ENCODE assay signal across 21 cellular contexts in genomic region chr9:134335490-134336173, GRCh38. TPM values are rescaled to one million over a fixed set of nuclear protein-coding genes. Genes with fewer than 3 reads are reported as not detected.
DNase-seq lines count a peak whose midpoint lies in the region; ATAC-seq, FAIRE-seq and TF ChIP-seq lines count a peak whose summit lies in the region.
"Had no signal": no experiment of that assay in that cellular context is flagged by ENCODE, and none has a peak within 500 bp of the region (broad histone marks: within the 10 kb centered on the region; RNA-seq: fewer than 3 reads in every experiment).

No MANE protein-coding gene starts in this region.

- no peaks in the 10 kb centered on the region for H3K27me3 Mint-ChIP-seq in dendritic cell treated with granulocyte-macrophage colony-stimulating factor and Interleukin-4, amounts not matched to agents 40 ng/mL and 50 ng/mL, for 4 days

- 23% methylated on average over 7 of the region's 18 CpGs for WGBS in right lobe of liver (ENCODE audit: insufficient coverage, low coverage, low lambda C conversion rate, missing lambda C conversion rate)
- 28 to 62% (median 39%) methylated on average over 15 to 18 of the region's 18 CpGs for WGBS in small intestine, 3 donors

- CTCF ChIA-PET in HCT116 (lab: Charles Lee): no interaction called here

- H3K9me3 Mint-ChIP-seq in dendritic cell treated with granulocyte-macrophage colony-stimulating factor and Interleukin-4, amounts not matched to agents 40 ng/mL and 50 ng/mL, for 4 days: no peaks in the 10 kb centered on the region
- H3K9me3 Mint-ChIP-seq: activated naive CD8-positive, alpha-beta T cell treated with anti-CD3 and anti-CD28 coated beads, Interleukin-2, amount 10 ng/mL, durations not matched to agents 7 days and 5 days; neural crest cell; WTC11 had no signal

- TF ChIP-seq POLR2A in HCT116 (IDR thresholded peaks at IDR 0.05; ENCODE audit: borderline replicate concordance, extremely low read depth, insufficient read depth, insufficient read length): no peak
- no peak for TF ChIP-seq POLR2A in right lobe of liver (IDR thresholded peaks at IDR 0.05)

- no peak for FAIRE-seq in small intestine (lab: Jason Lieb, UNC)
- FAIRE-seq: GM12891 had no signal

- peaks cover 97% of the 10 kb centered on the region for H3K79me2 ChIP-seq in HCT116 (ENCODE audit: insufficient read depth, low read length)
- H3K79me2 ChIP-seq in Karpas-422 (ENCODE audit: low read length): no peaks in the 10 kb centered on the region

- H3K4me3 ChIP-seq in HCT116 (replicated peaks in 1 of 2; ENCODE audit: low read depth in 1 of 2, low read length in 2 of 2): no peak overlapping the region
- H3K4me3 ChIP-seq in right lobe of liver: peak overlapping the region; percentile 0 to 54 (median 47)
- H3K4me3 ChIP-seq in small intestine (ENCODE audit: low read depth in 1 of 2, low read length in 2 of 2): no peak overlapping the region
- H3K4me3 ChIP-seq in Karpas-422 (ENCODE audit: low read length): no peak overlapping the region
- no peak overlapping the region for H3K4me3 ChIP-seq in SJCRH30
- H3K4me3 ChIP-seq: left lung, MG63 had no signal

- intact Hi-C loops in HCT116 (cut with micrococcal nuclease): no loop called here
- intact Hi-C loops in dendritic cell treated with granulocyte-macrophage colony-stimulating factor and Interleukin-4, amounts not matched to agents 40 ng/mL and 50 ng/mL, for 4 days (cut with micrococcal nuclease): no loop called here
- intact Hi-C loops in right lobe of liver (cut with DNase I): loop anchor here in 1 of 2 donors (5.0 to 10.0 kb wide), 2 partner anchors 42 to 161 kb away; no protein-coding TSS in a partner anchor

- H4K20me1 ChIP-seq in HCT116 (ENCODE audit: insufficient read depth) (0 out of 2 replicates have a peak, but pooled peaks cover 4% of the 10 kb centered on the region), Karpas-422 (ENCODE audit: insufficient read depth, low read depth, low read length) (no peaks in the 10 kb centered on the region)

- H3K9me2 ChIP-seq in HCT116 (ENCODE audit: insufficient read depth): no peaks in the 10 kb centered on the region
- no peaks in the 10 kb centered on the region for H3K9me2 ChIP-seq in Karpas-422 (replicated peaks; ENCODE audit: insufficient read depth, low read length)

- ATAC-seq in HCT116 (no peak), right lobe of liver (peak; percentile 52 to 75 (median 69)), HG03108 (IDR thresholded peaks at IDR 0.05; ENCODE audit: unreplicated experiment) (no peak)
- ATAC-seq: left lung, WTC11 had no signal

- no peak for DNase-seq in HCT116 (ENCODE audit: low read depth, low spot score)
- DNase-seq in right lobe of liver: peak; percentile 87 to 96 (median 92)
- peak; percentile 95 for DNase-seq in small intestine
- DNase-seq in Karpas-422: no peak
- DNase-seq in SJCRH30: no peak
- DNase-seq: activated naive CD8-positive, alpha-beta T cell treated with anti-CD3 and anti-CD28 coated beads, Interleukin-2, amount 10 ng/mL, durations not matched to agents 7 days and 5 days; effector CD8-positive, alpha-beta T cell; NCI-H2081; NCI-H446; OCI-M1; SHP77 treated with DMSO at 0.1 percent for 48 hours; SW 1271; T1000 had no signal

- no peaks in the 10 kb centered on the region for H3K27me3 ChIP-seq in HCT116 (ENCODE audit: insufficient read depth, low read length)
- no peaks in the 10 kb centered on the region for H3K27me3 ChIP-seq in right lobe of liver
- H3K27me3 ChIP-seq in small intestine (ENCODE audit: control insufficient read depth in 2 of 2, insufficient read depth in 2 of 2, low read length in 2 of 2): no peaks in the 10 kb centered on the region
- H3K27me3 ChIP-seq in Karpas-422 (ENCODE audit: low read length): no peaks in the 10 kb centered on the region
- H3K27me3 ChIP-seq in SJCRH30: no peaks in the 10 kb centered on the region
- H3K27me3 ChIP-seq: left lung, MG63 had no signal

- H3K9me3 ChIP-seq in HCT116 (ENCODE audit: control insufficient read depth in 1 of 2, insufficient read depth in 1 of 2, low read depth in 1 of 2, low read length in 2 of 2) (no peaks in the 10 kb centered on the region), right lobe of liver (no peaks in the 10 kb centered on the region), small intestine (ENCODE audit: control insufficient read depth, low read depth) (no peaks in the 10 kb centered on the region), Karpas-422 (ENCODE audit: low read length) (no peaks in the 10 kb centered on the region), SJCRH30 (replicated peaks) (no peaks in the 10 kb centered on the region)
- H3K9me3 ChIP-seq: left lung, MG63 had no signal

- no peaks in the 10 kb centered on the region for H3K4me1 Mint-ChIP-seq in dendritic cell treated with granulocyte-macrophage colony-stimulating factor and Interleukin-4, amounts not matched to agents 40 ng/mL and 50 ng/mL, for 4 days (ENCODE audit: low read depth)
- H3K4me1 Mint-ChIP-seq: activated naive CD8-positive, alpha-beta T cell treated with anti-CD3 and anti-CD28 coated beads, Interleukin-2, amount 10 ng/mL, durations not matched to agents 7 days and 5 days had no signal

- peak overlapping the region; percentile 72 for H3K27ac Mint-ChIP-seq in dendritic cell treated with granulocyte-macrophage colony-stimulating factor and Interleukin-4, amounts not matched to agents 40 ng/mL and 50 ng/mL, for 4 days
- H3K27ac Mint-ChIP-seq: activated naive CD8-positive, alpha-beta T cell treated with anti-CD3 and anti-CD28 coated beads, Interleukin-2, amount 10 ng/mL, durations not matched to agents 7 days and 5 days had no signal

- no peaks in the 10 kb centered on the region for H3K36me3 ChIP-seq in HCT116 (ENCODE audit: control insufficient read depth in 1 of 2, insufficient read depth in 2 of 2, low read length in 2 of 2)
- no peaks in the 10 kb centered on the region for H3K36me3 ChIP-seq in right lobe of liver
- no peaks in the 10 kb centered on the region for H3K36me3 ChIP-seq in small intestine (ENCODE audit: control insufficient read depth in 2 of 2, insufficient read depth in 2 of 2, low read length in 2 of 2)
- H3K36me3 ChIP-seq in Karpas-422 (ENCODE audit: insufficient read depth, low read length): no peaks in the 10 kb centered on the region
- H3K36me3 ChIP-seq in SJCRH30: no peaks in the 10 kb centered on the region
- H3K36me3 ChIP-seq: left lung, MG63 had no signal

- BruUV-seq in HCT116 (replicated peaks; lab: Mats Ljungman, UMichigan): no TSS peak

- H3K9ac ChIP-seq in HCT116 (ENCODE audit: low read length) (no peak overlapping the region), Karpas-422 (ENCODE audit: low read length) (no peak overlapping the region)

- H3K4me2 ChIP-seq in HCT116 (ENCODE audit: low read length) (peak overlapping the region; percentile 43; the same call in 1 of the 2 replicates), Karpas-422 (ENCODE audit: low read depth, low read length, poor library complexity, severe bottlenecking) (no peak overlapping the region)

- H2AFZ ChIP-seq in HCT116 (ENCODE audit: low read depth, low read length, poor library complexity, severe bottlenecking) (no peak overlapping the region), Karpas-422 (ENCODE audit: low read length) (no peak overlapping the region)

- POLR2A ChIA-PET in HCT116 (lab: Charles Lee): no interaction called here

- peak overlapping the region; percentile 17 for H3K4me3 Mint-ChIP-seq in dendritic cell treated with granulocyte-macrophage colony-stimulating factor and Interleukin-4, amounts not matched to agents 40 ng/mL and 50 ng/mL, for 4 days
- H3K4me3 Mint-ChIP-seq: activated naive CD8-positive, alpha-beta T cell treated with anti-CD3 and anti-CD28 coated beads, Interleukin-2, amount 10 ng/mL, durations not matched to agents 7 days and 5 days; neural crest cell; WTC11 had no signal

- H3K27ac ChIP-seq in HCT116 (ENCODE audit: low read depth, low read length): no peak overlapping the region
- H3K27ac ChIP-seq in right lobe of liver: peak overlapping the region; percentile 65 to 97 (median 77)
- H3K27ac ChIP-seq in small intestine (ENCODE audit: low read depth in 1 of 2, low read length in 1 of 2): peak overlapping the region; percentile 84 to 96
- no peak overlapping the region for H3K27ac ChIP-seq in Karpas-422 (ENCODE audit: low read length)
- no peak overlapping the region for H3K27ac ChIP-seq in SJCRH30
- H3K27ac ChIP-seq: C4-2B, left lung had no signal

- RAD21 ChIA-PET in HCT116 (lab: Charles Lee; ENCODE audit: low non-redundant PET in 1 of 2, low total read pairs in 2 of 2, uncharacterized antibody in 2 of 2, unreplicated experiment in 2 of 2): no interaction called here

- TF ChIP-seq CTCF in HCT116 (IDR thresholded peaks at IDR 0.05 in 2 of 3, conservative IDR thresholded peaks at IDR 0.05 in 1 of 3; ENCODE audit: borderline replicate concordance in 1 of 3, insufficient read depth in 1 of 3, low read depth in 2 of 3, low read length in 2 of 3) (no peak), right lobe of liver (IDR thresholded peaks at IDR 0.05) (no peak)

- peaks cover 55% of the 10 kb centered on the region for H3K36me3 Mint-ChIP-seq in dendritic cell treated with granulocyte-macrophage colony-stimulating factor and Interleukin-4, amounts not matched to agents 40 ng/mL and 50 ng/mL, for 4 days (ENCODE audit: low read depth)
- H3K36me3 Mint-ChIP-seq: activated naive CD8-positive, alpha-beta T cell treated with anti-CD3 and anti-CD28 coated beads, Interleukin-2, amount 10 ng/mL, durations not matched to agents 7 days and 5 days; WTC11 had no signal

- H3K4me1 ChIP-seq in HCT116 (ENCODE audit: control insufficient read depth in 1 of 2, insufficient read depth in 2 of 2, low read length in 2 of 2) (peaks cover 0 to 27% of the 10 kb centered on the region in 2 experiments; a peak in 2 of 4 replicates), right lobe of liver (peaks cover 0 to 98% (median 64%) of the 10 kb centered on the region in 4 donors), small intestine (ENCODE audit: control insufficient read depth in 2 of 2, insufficient read depth in 1 of 2, low read depth in 1 of 2, low read length in 1 of 2) (peaks cover 29 to 32% of the 10 kb centered on the region in 2 donors), Karpas-422 (ENCODE audit: low read length) (no peaks in the 10 kb centered on the region), SJCRH30 (peaks cover 21% of the 10 kb centered on the region)

- TF ChIP-seq RAD21 in HCT116 (IDR thresholded peaks at IDR 0.05; ENCODE audit: low read depth): no peak

TF ChIP-seq in HCT116, 20 proteins besides CTCF, POLR2A, EP300 and RAD21 (continues in another document):
- TF ChIP-seq EZH2phosphoT487 (IDR thresholded peaks at IDR 0.05; ENCODE audit: borderline replicate concordance): no peak
- no peak for TF ChIP-seq ZNF274 (IDR thresholded peaks at IDR 0.05; ENCODE audit: low read depth, low read length)
- no peak for TF ChIP-seq YY1 (IDR thresholded peaks at IDR 0.05; ENCODE audit: extremely low read depth, insufficient replicate concordance, low read depth, low read length)
- TF ChIP-seq SRF (IDR thresholded peaks at IDR 0.05; ENCODE audit: low read depth): no peak

RNA-seq across cellular contexts. Expression of gene RXRA, which starts 9.4 kb away (rescaled TPM):
- total RNA-seq in HCT116 (2021; ENCODE audit: unreplicated experiment) (43.9 TPM), right lobe of liver (100 to 1,000 TPM; 105 to 165 (median 131) TPM)
- polyA plus RNA-seq in HCT116 (2012): 39.0 and 47.7 TPM in 2 replicates
- 10 to 100 TPM; 30.8 to 48.3 (median 34.7) TPM for polyA plus RNA-seq in small intestine
- total RNA-seq in Karpas-422 (2014; rRNA removed; shearing (Covaris generic); ENCODE audit: low replicate concordance): not detected in 2 replicates
- 37.0 and 39.1 TPM in 2 replicates for total RNA-seq in SJCRH30 (2014; rRNA removed; shearing (Covaris generic))

Comparison
In these comparisons a context has a peak if more than half of its experiments do, and no peak if none do; other contexts are left out.
1. ATAC-seq: peak in right lobe of liver (4 of 4); none in HCT116 (single experiment) and HG03108 (single experiment).
2. DNase-seq: peak in right lobe of liver (3 of 3) and small intestine (single experiment); none in HCT116 (single experiment), Karpas-422 (single experiment) and SJCRH30 (0 of 2).
3. H3K27ac ChIP-seq: peak in right lobe of liver (3 of 3) and small intestine (2 of 2); none in HCT116 (single experiment), Karpas-422 (single experiment) and SJCRH30 (single experiment).
4. H3K4me3 ChIP-seq: peak in right lobe of liver (3 of 3); none in HCT116 (0 of 2), small intestine (0 of 2), Karpas-422 (single experiment) and SJCRH30 (single experiment).
5. RNA of gene RXRA, which starts 9.4 kb away (total RNA-seq): 105 to 165 TPM in right lobe of liver, 43.9 TPM in HCT116 (single experiment) and 37.0 to 39.1 TPM in SJCRH30; not detected in Karpas-422; every median in the first group is over 10 times any median in the second.